In the genomic region with DNA sequence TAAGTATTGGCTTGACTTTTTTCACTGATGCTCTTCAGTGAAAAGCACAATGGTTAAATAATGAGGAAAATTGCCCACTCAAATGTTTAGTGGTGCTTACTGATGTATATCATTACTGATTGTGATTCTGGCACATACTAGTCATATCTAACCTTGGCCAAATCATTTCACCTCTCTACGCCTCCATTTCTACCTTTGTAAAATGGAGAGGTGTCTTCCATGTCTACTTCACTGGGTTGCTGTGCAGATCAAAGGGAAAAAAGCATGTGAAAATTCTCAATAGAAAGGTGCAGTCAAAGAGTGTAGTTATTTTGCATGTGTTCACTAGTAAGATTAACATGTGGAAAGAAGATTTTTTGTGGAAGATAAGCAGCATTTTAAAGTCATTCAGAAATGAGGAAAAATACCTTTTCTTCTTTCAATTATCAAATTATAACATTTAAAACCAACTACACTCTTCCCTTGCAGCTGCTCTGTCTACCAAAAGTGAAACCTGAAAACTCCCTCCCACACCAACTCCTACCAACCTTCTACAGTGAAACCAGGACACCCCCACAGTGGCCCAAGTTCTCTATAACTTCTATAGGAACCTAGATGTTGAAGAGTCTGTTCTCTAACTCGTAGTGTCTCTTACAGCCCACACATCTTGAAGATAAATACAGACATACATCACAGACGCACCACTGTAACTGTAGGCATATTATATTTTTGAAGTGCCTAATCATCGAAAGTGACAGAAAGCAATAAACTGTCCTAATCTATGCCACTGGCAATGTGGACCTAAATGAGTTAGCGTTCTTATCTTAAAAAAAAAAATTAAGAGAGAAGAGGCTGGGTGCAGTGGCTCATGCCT, we compare ENCODE assay signal across 1 cellular context.
TF ChIP-seq lines count a peak whose summit lies in the region.

No MANE protein-coding gene starts in this region.

TF ChIP-seq in GM12878, 131 proteins besides CTCF, POLR2A, EP300 and RAD21 (continues in another document):
- TF ChIP-seq, protein P1, sequence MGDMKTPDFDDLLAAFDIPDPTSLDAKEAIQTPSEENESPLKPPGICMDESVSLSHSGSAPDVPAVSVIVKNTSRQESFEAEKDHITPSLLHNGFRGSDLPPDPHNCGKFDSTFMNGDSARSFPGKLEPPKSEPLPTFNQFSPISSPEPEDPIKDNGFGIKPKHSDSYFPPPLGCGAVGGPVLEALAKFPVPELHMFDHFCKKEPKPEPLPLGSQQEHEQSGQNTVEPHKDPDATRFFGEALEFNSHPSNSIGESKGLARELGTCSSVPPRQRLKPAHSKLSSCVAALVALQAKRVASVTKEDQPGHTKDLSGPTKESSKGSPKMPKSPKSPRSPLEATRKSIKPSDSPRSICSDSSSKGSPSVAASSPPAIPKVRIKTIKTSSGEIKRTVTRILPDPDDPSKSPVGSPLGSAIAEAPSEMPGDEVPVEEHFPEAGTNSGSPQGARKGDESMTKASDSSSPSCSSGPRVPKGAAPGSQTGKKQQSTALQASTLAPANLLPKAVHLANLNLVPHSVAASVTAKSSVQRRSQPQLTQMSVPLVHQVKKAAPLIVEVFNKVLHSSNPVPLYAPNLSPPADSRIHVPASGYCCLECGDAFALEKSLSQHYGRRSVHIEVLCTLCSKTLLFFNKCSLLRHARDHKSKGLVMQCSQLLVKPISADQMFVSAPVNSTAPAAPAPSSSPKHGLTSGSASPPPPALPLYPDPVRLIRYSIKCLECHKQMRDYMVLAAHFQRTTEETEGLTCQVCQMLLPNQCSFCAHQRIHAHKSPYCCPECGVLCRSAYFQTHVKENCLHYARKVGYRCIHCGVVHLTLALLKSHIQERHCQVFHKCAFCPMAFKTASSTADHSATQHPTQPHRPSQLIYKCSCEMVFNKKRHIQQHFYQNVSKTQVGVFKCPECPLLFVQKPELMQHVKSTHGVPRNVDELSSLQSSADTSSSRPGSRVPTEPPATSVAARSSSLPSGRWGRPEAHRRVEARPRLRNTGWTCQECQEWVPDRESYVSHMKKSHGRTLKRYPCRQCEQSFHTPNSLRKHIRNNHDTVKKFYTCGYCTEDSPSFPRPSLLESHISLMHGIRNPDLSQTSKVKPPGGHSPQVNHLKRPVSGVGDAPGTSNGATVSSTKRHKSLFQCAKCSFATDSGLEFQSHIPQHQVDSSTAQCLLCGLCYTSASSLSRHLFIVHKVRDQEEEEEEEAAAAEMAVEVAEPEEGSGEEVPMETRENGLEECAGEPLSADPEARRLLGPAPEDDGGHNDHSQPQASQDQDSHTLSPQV (IDR thresholded peaks at IDR 0.05) = no peak
- TF ChIP-seq SREBF2 (IDR thresholded peaks at IDR 0.05; ENCODE audit: low read length) (no peak), JUNB (IDR thresholded peaks at IDR 0.05) (peak; percentile 98), NBN (IDR thresholded peaks at IDR 0.05) (peak; percentile 53), CBFB (IDR thresholded peaks at IDR 0.05; ENCODE audit: low read depth) (0 out of 2 replicates have a peak, but pooled peaks have one; percentile 6), TARDBP (IDR thresholded peaks at IDR 0.05; ENCODE audit: borderline replicate concordance) (no peak; the same call in 1 of the 2 replicates), TBL1XR1 (IDR thresholded peaks at IDR 0.05; ENCODE audit: low read depth, low read length) (no peak), SMC3 (IDR thresholded peaks at IDR 0.05; ENCODE audit: borderline replicate concordance, low read length) (no peak), CHD2 (IDR thresholded peaks at IDR 0.05; ENCODE audit: borderline replicate concordance, low read depth, low read length) (0 out of 2 replicates have a peak, but pooled peaks have one; percentile 4), SMAD5 (IDR thresholded peaks at IDR 0.05; ENCODE audit: low read depth) (no peak), MTA3 (IDR thresholded peaks at IDR 0.05; ENCODE audit: borderline replicate concordance, low read length) (peak; percentile 90), IKZF2 (IDR thresholded peaks at IDR 0.05) (peak; percentile 73 to 78), TAF1 (IDR thresholded peaks at IDR 0.05; ENCODE audit: borderline replicate concordance, low read depth, low read length) (no peak; the same call in 1 of the 2 replicates), SIX5 (IDR thresholded peaks at IDR 0.05; ENCODE audit: low read depth, low read length, severe bottlenecking) (no peak), STAT3 (IDR thresholded peaks at IDR 0.05; ENCODE audit: low read depth, low read length) (0 out of 2 replicates have a peak, but pooled peaks have one; percentile 45), NR2F1 (conservative IDR thresholded peaks at IDR 0.05) (0 out of 2 replicates have a peak, but pooled peaks have one; percentile 44), SP1 (IDR thresholded peaks at IDR 0.05; ENCODE audit: low read depth, low read length) (no peak)
- TF ChIP-seq, protein P2, sequence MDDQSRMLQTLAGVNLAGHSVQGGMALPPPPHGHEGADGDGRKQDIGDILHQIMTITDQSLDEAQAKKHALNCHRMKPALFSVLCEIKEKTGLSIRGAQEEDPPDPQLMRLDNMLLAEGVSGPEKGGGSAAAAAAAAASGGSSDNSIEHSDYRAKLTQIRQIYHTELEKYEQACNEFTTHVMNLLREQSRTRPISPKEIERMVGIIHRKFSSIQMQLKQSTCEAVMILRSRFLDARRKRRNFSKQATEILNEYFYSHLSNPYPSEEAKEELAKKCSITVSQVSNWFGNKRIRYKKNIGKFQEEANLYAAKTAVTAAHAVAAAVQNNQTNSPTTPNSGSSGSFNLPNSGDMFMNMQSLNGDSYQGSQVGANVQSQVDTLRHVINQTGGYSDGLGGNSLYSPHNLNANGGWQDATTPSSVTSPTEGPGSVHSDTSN (IDR thresholded peaks at IDR 0.05; ENCODE audit: insufficient replicate concordance, low read depth, low read length) = no peak
- TF ChIP-seq, protein P3, sequence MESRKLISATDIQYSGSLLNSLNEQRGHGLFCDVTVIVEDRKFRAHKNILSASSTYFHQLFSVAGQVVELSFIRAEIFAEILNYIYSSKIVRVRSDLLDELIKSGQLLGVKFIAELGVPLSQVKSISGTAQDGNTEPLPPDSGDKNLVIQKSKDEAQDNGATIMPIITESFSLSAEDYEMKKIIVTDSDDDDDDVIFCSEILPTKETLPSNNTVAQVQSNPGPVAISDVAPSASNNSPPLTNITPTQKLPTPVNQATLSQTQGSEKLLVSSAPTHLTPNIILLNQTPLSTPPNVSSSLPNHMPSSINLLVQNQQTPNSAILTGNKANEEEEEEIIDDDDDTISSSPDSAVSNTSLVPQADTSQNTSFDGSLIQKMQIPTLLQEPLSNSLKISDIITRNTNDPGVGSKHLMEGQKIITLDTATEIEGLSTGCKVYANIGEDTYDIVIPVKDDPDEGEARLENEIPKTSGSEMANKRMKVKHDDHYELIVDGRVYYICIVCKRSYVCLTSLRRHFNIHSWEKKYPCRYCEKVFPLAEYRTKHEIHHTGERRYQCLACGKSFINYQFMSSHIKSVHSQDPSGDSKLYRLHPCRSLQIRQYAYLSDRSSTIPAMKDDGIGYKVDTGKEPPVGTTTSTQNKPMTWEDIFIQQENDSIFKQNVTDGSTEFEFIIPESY (IDR thresholded peaks at IDR 0.05) = no peak
- TF ChIP-seq, protein P4, sequence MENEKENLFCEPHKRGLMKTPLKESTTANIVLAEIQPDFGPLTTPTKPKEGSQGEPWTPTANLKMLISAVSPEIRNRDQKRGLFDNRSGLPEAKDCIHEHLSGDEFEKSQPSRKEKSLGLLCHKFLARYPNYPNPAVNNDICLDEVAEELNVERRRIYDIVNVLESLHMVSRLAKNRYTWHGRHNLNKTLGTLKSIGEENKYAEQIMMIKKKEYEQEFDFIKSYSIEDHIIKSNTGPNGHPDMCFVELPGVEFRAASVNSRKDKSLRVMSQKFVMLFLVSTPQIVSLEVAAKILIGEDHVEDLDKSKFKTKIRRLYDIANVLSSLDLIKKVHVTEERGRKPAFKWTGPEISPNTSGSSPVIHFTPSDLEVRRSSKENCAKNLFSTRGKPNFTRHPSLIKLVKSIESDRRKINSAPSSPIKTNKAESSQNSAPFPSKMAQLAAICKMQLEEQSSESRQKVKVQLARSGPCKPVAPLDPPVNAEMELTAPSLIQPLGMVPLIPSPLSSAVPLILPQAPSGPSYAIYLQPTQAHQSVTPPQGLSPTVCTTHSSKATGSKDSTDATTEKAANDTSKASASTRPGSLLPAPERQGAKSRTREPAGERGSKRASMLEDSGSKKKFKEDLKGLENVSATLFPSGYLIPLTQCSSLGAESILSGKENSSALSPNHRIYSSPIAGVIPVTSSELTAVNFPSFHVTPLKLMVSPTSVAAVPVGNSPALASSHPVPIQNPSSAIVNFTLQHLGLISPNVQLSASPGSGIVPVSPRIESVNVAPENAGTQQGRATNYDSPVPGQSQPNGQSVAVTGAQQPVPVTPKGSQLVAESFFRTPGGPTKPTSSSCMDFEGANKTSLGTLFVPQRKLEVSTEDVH (IDR thresholded peaks at IDR 0.05; ENCODE audit: low read depth, partially characterized antibody) = no peak
- TF ChIP-seq, protein P5, sequence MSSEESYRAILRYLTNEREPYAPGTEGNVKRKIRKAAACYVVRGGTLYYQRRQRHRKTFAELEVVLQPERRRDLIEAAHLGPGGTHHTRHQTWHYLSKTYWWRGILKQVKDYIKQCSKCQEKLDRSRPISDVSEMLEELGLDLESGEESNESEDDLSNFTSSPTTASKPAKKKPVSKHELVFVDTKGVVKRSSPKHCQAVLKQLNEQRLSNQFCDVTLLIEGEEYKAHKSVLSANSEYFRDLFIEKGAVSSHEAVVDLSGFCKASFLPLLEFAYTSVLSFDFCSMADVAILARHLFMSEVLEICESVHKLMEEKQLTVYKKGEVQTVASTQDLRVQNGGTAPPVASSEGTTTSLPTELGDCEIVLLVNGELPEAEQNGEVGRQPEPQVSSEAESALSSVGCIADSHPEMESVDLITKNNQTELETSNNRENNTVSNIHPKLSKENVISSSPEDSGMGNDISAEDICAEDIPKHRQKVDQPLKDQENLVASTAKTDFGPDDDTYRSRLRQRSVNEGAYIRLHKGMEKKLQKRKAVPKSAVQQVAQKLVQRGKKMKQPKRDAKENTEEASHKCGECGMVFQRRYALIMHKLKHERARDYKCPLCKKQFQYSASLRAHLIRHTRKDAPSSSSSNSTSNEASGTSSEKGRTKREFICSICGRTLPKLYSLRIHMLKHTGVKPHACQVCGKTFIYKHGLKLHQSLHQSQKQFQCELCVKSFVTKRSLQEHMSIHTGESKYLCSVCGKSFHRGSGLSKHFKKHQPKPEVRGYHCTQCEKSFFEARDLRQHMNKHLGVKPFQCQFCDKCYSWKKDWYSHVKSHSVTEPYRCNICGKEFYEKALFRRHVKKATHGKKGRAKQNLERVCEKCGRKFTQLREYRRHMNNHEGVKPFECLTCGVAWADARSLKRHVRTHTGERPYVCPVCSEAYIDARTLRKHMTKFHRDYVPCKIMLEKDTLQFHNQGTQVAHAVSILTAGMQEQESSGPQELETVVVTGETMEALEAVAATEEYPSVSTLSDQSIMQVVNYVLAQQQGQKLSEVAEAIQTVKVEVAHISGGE (CRISPR knock-in tag; IDR thresholded peaks at IDR 0.05) = no peak
- TF ChIP-seq, protein P6, sequence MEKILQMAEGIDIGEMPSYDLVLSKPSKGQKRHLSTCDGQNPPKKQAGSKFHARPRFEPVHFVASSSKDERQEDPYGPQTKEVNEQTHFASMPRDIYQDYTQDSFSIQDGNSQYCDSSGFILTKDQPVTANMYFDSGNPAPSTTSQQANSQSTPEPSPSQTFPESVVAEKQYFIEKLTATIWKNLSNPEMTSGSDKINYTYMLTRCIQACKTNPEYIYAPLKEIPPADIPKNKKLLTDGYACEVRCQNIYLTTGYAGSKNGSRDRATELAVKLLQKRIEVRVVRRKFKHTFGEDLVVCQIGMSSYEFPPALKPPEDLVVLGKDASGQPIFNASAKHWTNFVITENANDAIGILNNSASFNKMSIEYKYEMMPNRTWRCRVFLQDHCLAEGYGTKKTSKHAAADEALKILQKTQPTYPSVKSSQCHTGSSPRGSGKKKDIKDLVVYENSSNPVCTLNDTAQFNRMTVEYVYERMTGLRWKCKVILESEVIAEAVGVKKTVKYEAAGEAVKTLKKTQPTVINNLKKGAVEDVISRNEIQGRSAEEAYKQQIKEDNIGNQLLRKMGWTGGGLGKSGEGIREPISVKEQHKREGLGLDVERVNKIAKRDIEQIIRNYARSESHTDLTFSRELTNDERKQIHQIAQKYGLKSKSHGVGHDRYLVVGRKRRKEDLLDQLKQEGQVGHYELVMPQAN (conservative IDR thresholded peaks at IDR 0.05) = no peak
- TF ChIP-seq, protein P7, sequence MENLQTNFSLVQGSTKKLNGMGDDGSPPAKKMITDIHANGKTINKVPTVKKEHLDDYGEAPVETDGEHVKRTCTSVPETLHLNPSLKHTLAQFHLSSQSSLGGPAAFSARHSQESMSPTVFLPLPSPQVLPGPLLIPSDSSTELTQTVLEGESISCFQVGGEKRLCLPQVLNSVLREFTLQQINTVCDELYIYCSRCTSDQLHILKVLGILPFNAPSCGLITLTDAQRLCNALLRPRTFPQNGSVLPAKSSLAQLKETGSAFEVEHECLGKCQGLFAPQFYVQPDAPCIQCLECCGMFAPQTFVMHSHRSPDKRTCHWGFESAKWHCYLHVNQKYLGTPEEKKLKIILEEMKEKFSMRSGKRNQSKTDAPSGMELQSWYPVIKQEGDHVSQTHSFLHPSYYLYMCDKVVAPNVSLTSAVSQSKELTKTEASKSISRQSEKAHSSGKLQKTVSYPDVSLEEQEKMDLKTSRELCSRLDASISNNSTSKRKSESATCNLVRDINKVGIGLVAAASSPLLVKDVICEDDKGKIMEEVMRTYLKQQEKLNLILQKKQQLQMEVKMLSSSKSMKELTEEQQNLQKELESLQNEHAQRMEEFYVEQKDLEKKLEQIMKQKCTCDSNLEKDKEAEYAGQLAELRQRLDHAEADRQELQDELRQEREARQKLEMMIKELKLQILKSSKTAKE (IDR thresholded peaks at IDR 0.05; ENCODE audit: low read depth, poor library complexity, severe bottlenecking) = peak; percentile 74
- TF ChIP-seq, protein P8, sequence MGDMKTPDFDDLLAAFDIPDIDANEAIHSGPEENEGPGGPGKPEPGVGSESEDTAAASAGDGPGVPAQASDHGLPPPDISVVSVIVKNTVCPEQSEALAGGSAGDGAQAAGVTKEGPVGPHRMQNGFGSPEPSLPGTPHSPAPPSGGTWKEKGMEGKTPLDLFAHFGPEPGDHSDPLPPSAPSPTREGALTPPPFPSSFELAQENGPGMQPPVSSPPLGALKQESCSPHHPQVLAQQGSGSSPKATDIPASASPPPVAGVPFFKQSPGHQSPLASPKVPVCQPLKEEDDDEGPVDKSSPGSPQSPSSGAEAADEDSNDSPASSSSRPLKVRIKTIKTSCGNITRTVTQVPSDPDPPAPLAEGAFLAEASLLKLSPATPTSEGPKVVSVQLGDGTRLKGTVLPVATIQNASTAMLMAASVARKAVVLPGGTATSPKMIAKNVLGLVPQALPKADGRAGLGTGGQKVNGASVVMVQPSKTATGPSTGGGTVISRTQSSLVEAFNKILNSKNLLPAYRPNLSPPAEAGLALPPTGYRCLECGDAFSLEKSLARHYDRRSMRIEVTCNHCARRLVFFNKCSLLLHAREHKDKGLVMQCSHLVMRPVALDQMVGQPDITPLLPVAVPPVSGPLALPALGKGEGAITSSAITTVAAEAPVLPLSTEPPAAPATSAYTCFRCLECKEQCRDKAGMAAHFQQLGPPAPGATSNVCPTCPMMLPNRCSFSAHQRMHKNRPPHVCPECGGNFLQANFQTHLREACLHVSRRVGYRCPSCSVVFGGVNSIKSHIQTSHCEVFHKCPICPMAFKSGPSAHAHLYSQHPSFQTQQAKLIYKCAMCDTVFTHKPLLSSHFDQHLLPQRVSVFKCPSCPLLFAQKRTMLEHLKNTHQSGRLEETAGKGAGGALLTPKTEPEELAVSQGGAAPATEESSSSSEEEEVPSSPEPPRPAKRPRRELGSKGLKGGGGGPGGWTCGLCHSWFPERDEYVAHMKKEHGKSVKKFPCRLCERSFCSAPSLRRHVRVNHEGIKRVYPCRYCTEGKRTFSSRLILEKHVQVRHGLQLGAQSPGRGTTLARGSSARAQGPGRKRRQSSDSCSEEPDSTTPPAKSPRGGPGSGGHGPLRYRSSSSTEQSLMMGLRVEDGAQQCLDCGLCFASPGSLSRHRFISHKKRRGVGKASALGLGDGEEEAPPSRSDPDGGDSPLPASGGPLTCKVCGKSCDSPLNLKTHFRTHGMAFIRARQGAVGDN (IDR thresholded peaks at IDR 0.05) = no peak
